In the genomic region with DNA sequence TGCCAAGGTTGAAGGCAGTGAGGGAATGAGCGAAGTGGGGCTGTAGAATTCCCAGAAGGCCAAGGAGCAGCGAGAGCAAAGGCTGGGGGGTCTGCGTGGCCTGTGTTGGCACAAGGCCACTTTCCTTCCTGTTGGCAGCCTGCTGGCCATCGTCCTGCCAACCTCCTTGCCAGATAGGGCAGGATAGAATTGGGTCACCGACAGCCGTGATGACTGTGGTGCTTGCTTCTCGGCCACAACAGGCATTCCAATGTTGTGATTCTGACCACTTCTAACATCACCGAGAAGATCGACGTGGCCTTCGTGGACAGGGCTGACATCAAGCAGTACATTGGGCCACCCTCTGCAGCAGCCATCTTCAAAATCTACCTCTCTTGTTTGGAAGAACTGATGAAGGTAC, we compare ENCODE assay signal across 1 cellular context.
TF ChIP-seq lines count a peak whose summit lies in the region.

No MANE protein-coding gene starts in this region.

TF ChIP-seq in H1, 55 proteins besides CTCF, POLR2A, EP300 and RAD21 (continued from another document):
- TF ChIP-seq RNF2 (IDR thresholded peaks at IDR 0.05; ENCODE audit: borderline replicate concordance, low read depth, low read length, missing control alignments, poor library complexity, severe bottlenecking) = no peak
- no peak for TF ChIP-seq SAP30 (IDR thresholded peaks at IDR 0.05; ENCODE audit: insufficient read depth, insufficient replicate concordance, low read length)
- TF ChIP-seq NRF1 (IDR thresholded peaks at IDR 0.05; ENCODE audit: low read depth, low read length) = no peak
- TF ChIP-seq SIN3A (conservative IDR thresholded peaks at IDR 0.05 in 1 of 2, IDR thresholded peaks at IDR 0.05 in 1 of 2; ENCODE audit: low read depth in 1 of 2, low read length in 2 of 2) = no peak
- TF ChIP-seq KDM4A (IDR thresholded peaks at IDR 0.05; ENCODE audit: low read depth, low read length, severe bottlenecking) = no peak
- TF ChIP-seq TAF7 (optimal IDR thresholded peaks at IDR 0.05; ENCODE audit: borderline replicate concordance, low read depth, low read length) = no peak
- TF ChIP-seq, protein P1, sequence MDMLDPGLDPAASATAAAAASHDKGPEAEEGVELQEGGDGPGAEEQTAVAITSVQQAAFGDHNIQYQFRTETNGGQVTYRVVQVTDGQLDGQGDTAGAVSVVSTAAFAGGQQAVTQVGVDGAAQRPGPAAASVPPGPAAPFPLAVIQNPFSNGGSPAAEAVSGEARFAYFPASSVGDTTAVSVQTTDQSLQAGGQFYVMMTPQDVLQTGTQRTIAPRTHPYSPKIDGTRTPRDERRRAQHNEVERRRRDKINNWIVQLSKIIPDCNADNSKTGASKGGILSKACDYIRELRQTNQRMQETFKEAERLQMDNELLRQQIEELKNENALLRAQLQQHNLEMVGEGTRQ (IDR thresholded peaks at IDR 0.05; ENCODE audit: low read length) = no peak
- TF ChIP-seq HDAC2 (IDR thresholded peaks at IDR 0.05; ENCODE audit: borderline replicate concordance in 1 of 2, low read depth in 2 of 2, low read length in 2 of 2) = no peak
- TF ChIP-seq, protein P2, sequence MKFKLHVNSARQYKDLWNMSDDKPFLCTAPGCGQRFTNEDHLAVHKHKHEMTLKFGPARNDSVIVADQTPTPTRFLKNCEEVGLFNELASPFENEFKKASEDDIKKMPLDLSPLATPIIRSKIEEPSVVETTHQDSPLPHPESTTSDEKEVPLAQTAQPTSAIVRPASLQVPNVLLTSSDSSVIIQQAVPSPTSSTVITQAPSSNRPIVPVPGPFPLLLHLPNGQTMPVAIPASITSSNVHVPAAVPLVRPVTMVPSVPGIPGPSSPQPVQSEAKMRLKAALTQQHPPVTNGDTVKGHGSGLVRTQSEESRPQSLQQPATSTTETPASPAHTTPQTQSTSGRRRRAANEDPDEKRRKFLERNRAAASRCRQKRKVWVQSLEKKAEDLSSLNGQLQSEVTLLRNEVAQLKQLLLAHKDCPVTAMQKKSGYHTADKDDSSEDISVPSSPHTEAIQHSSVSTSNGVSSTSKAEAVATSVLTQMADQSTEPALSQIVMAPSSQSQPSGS (IDR thresholded peaks at IDR 0.05; ENCODE audit: low read length) = no peak
